34 cellular contexts compared by ENCODE assay signal in the genomic region with DNA sequence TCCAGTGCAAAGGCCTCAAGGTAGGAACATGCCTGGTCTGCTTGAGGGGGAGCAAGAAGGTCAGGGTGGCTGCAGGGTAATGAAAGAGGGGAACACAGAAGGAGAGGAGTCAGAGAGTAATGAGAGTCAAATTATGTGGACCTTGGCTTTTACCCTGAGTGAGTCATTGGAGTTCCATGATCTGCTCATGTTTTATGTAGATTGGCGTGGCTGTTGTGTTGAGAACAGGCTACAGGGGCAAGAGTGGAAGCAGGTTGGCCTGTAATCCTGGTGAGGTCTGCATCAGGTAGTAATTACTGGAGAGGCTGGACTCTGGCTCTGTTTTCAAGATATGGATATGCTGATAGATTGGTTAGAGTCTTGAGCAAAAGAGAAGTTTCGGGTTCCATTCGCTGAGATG.
"Had no signal": no experiment of that assay in that cellular context is flagged by ENCODE, and none has a peak within 500 bp of the region (broad histone marks: within the 10 kb centered on the region; RNA-seq: fewer than 3 reads in every experiment).

No MANE protein-coding gene starts in this region.

- H3K36me3 Mint-ChIP-seq: activated CD4-positive, alpha-beta memory T cell treated with anti-CD3 and anti-CD28 coated beads for 36 hours; activated naive CD4-positive, alpha-beta T cell treated with anti-CD3 and anti-CD28 coated beads, Interleukin-2, amount 50 U/mL, for 72 hours; brain; WTC11 had no signal

- FAIRE-seq: bronchial epithelial cell, TTC549 had no signal

- H3K4me3 ChIP-seq: adrenal gland, Peyer's patch, SJSA1 had no signal

- H3K27ac Mint-ChIP-seq: activated CD4-positive, alpha-beta memory T cell treated with anti-CD3 and anti-CD28 coated beads for 36 hours; activated naive CD4-positive, alpha-beta T cell treated with anti-CD3 and anti-CD28 coated beads for 36 hours; activated naive CD4-positive, alpha-beta T cell treated with anti-CD3 and anti-CD28 coated beads, Interleukin-2, amount 50 U/mL, for 72 hours; activated T-helper 1 cell treated with anti-CD3 and anti-CD28 coated beads, Interleukin-12 subunit alpha, Interleukin-12 subunit beta, Interleukin-2, Interleukin-4 antibody, amounts not matched to agents 30 ng/mL and 10 ng/mL and 1 ng/mL, durations not matched to agents 14 hours and 24 hours and 36 hours; brain; T-helper 1 cell treated with Interleukin-12 subunit alpha and Interleukin-12 subunit beta and Interleukin-4 antibody, amounts not matched to agents 30 μg/mL and 1 μg/mL, for 36 hours; T-helper 2 cell treated with Interferon-gamma antibody and Interleukin-4, amounts not matched to agents 5 μg/mL and 100 μg/mL, for 36 hours; WTC11 had no signal

- DNase-seq: activated CD4-positive, alpha-beta memory T cell treated with anti-CD3 and anti-CD28 coated beads for 36 hours; activated CD4-positive, alpha-beta T cell treated with anti-CD3 and anti-CD28 coated beads for 4 hours; activated CD4-positive, alpha-beta T cell treated with anti-CD3 and anti-CD28 coated beads, Interleukin-2, amount 50 U/mL, for 1 hour; activated CD8-positive, alpha-beta memory T cell treated with anti-CD3 and anti-CD28 coated beads, Interleukin-2, amount 50 U/mL, for 4 hours; activated gamma-delta T cell treated with Interleukin-2 at 50 U/mL for 16 hours; activated naive CD4-positive, alpha-beta T cell treated with anti-CD3 and anti-CD28 coated beads for 36 hours; activated T-cell treated with anti-CD3 and anti-CD28 coated beads for 4 hours; activated T-cell treated with anti-CD3 and anti-CD28 coated beads, Interleukin-2, amount 50 U/mL, for 4 hours; adrenal gland; anterior cingulate cortex; Karpas-422; KBM-7; NCI-H1105; NCI-H1417 treated with DMSO at 0.1 percent for 48 hours; NCI-H1694; NCI-H1930; NCI-H2081 treated with DMSO at 0.1 percent for 48 hours; NCI-H226; NCI-H446 treated with DMSO at 0.1 percent for 48 hours; NCI-H524 treated with DMSO at 0.1 percent for 48 hours; PC-3; RPMI8226; SHP77 treated with DMSO at 0.1 percent for 48 hours; SK-N-SH had no signal

- H3K9me3 Mint-ChIP-seq: activated CD4-positive, alpha-beta memory T cell treated with anti-CD3 and anti-CD28 coated beads for 36 hours; activated naive CD4-positive, alpha-beta T cell treated with anti-CD3 and anti-CD28 coated beads for 36 hours; activated naive CD4-positive, alpha-beta T cell treated with anti-CD3 and anti-CD28 coated beads, Interleukin-2, amount 50 U/mL, for 72 hours; T-helper 1 cell treated with Interleukin-12 subunit alpha and Interleukin-12 subunit beta and Interleukin-4 antibody, amounts not matched to agents 30 μg/mL and 1 μg/mL, for 36 hours; T-helper 2 cell treated with Interferon-gamma antibody and Interleukin-4, amounts not matched to agents 5 μg/mL and 100 μg/mL, for 36 hours had no signal

- H3K4me3 Mint-ChIP-seq: activated CD4-positive, alpha-beta memory T cell treated with anti-CD3 and anti-CD28 coated beads for 36 hours; activated naive CD4-positive, alpha-beta T cell treated with anti-CD3 and anti-CD28 coated beads for 36 hours; activated T-cell treated with anti-CD3 and anti-CD28 coated beads, Interleukin-2, amount 50 U/mL, for 4 hours; activated T-helper 1 cell treated with anti-CD3 and anti-CD28 coated beads, Interleukin-12 subunit alpha, Interleukin-12 subunit beta, Interleukin-2, Interleukin-4 antibody, amounts not matched to agents 30 ng/mL and 10 ng/mL and 1 ng/mL, durations not matched to agents 14 hours and 24 hours and 36 hours; brain; T-helper 1 cell treated with Interleukin-12 subunit alpha and Interleukin-12 subunit beta and Interleukin-4 antibody, amounts not matched to agents 30 μg/mL and 1 μg/mL, for 36 hours; T-helper 2 cell treated with Interferon-gamma antibody and Interleukin-4, amounts not matched to agents 5 μg/mL and 100 μg/mL, for 36 hours; WTC11 had no signal

- H3K27me3 Mint-ChIP-seq: activated CD4-positive, alpha-beta memory T cell treated with anti-CD3 and anti-CD28 coated beads for 36 hours had no signal
